Comparison of ENCODE assay signal across 1 cellular context in the genomic region with DNA sequence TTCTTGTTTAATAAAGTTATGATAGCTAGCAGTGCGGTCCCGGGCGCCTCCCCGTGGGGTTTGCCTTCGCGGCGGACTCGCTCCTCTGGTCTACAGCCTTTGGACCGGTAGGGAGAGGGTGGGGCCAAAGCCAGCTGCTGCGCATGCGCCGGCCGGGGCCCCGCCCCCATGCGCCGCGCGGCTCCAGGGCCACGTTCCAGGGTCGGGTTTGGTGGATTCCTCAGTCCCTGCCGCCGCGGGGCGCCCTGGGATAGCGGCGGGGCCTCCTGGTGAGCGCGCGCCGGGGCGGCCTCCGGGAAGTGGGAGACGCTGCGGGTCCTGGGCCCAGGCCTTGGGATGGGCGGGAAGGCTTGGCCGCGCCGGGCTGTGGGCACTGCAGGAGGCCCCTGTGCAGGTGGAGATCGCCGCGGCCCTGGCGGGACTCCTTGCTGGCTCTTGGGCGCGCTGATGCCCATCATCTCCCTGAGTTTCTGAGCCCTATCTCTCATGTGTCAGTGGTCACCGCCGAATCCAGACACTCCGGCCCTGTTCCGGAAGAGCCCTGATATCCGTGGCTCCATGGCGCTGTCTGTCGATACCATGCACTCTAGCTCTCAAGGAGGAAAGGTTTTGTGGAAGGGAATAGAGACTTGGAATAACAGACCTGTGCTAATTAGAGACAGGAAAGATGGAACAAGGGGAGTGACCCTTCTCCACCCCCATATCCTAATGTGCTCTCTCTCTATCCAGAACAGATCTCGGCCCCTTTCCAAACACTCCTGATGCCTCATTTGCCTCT.
TF ChIP-seq lines count a peak whose summit lies in the region.

TSS of gene VARS2 (plus strand) at position 163 of the 778 bp plus-strand sequence. CDS start at position 762, 599 bp downstream.

TF ChIP-seq in HepG2, 621 proteins besides CTCF, POLR2A, EP300 and RAD21 (continued from another document and continues in another):
- TF ChIP-seq ZKSCAN8 (CRISPR knock-in tag; IDR thresholded peaks at IDR 0.05; ENCODE audit: borderline replicate concordance) (0 out of 2 replicates have a peak, but pooled peaks have one; percentile 16), SALL1 (CRISPR knock-in tag; IDR thresholded peaks at IDR 0.05) (peak; percentile 92), E2F2 (CRISPR knock-in tag; IDR thresholded peaks at IDR 0.05; ENCODE audit: borderline replicate concordance) (peak; percentile 93; the same call in 1 of the 2 replicates), HNRNPK (IDR thresholded peaks at IDR 0.05; ENCODE audit: low read depth, low read length, poor library complexity, severe bottlenecking) (peak; percentile 79), PRMT3 (CRISPR knock-in tag; IDR thresholded peaks at IDR 0.05; ENCODE audit: borderline replicate concordance, low read depth) (no peak), MNT (IDR thresholded peaks at IDR 0.05) (peak; percentile 78), NCOA1 (CRISPR knock-in tag; IDR thresholded peaks at IDR 0.05) (peak; percentile 98), BATF2 (CRISPR knock-in tag; IDR thresholded peaks at IDR 0.05) (peak; percentile 96), ZNF720 (CRISPR knock-in tag; IDR thresholded peaks at IDR 0.05) (peak; percentile 76; the same call in 1 of the 2 replicates), STAT6 (CRISPR knock-in tag; IDR thresholded peaks at IDR 0.05; ENCODE audit: borderline replicate concordance) (no peak; the same call in 1 of the 2 replicates), ZNF788 (CRISPR knock-in tag; IDR thresholded peaks at IDR 0.05; ENCODE audit: borderline replicate concordance) (peak; percentile 85; the same call in 1 of the 2 replicates), ZNF256 (CRISPR knock-in tag; conservative IDR thresholded peaks at IDR 0.05) (peak; percentile 71; the same call in 1 of the 2 replicates), KLF11 (CRISPR knock-in tag; IDR thresholded peaks at IDR 0.05) (no peak), BCL6 (CRISPR knock-in tag; IDR thresholded peaks at IDR 0.05) (peak; percentile 57), KLF6 (CRISPR knock-in tag; IDR thresholded peaks at IDR 0.05) (peak; percentile 96), ZBTB20 (CRISPR knock-in tag; IDR thresholded peaks at IDR 0.05; ENCODE audit: borderline replicate concordance, low read depth) (peak; percentile 76), ZFP36 (IDR thresholded peaks at IDR 0.05; ENCODE audit: borderline replicate concordance, low read depth, low read length, partially characterized antibody) (no peak), KAT2B (IDR thresholded peaks at IDR 0.05; ENCODE audit: borderline replicate concordance, low read depth, low read length) (no peak), FOXP1 (IDR thresholded peaks at IDR 0.05) (no peak), FOXP1 (CRISPR knock-in tag; IDR thresholded peaks at IDR 0.05) (peak; percentile 16; the same call in 1 of the 2 replicates), DBP (CRISPR knock-in tag; IDR thresholded peaks at IDR 0.05; ENCODE audit: not compliant biosample characterization) (peak; percentile 88), ZNF30 (CRISPR knock-in tag; IDR thresholded peaks at IDR 0.05) (peak; percentile 89), HNF4G (IDR thresholded peaks at IDR 0.05; ENCODE audit: borderline replicate concordance, low read depth, low read length) (peak; percentile 74; the same call in 1 of the 2 replicates), HNF4G (CRISPR knock-in tag; IDR thresholded peaks at IDR 0.05; ENCODE audit: borderline replicate concordance, low read depth) (peak; percentile 82; the same call in 1 of the 2 replicates), SMYD3 (CRISPR knock-in tag; IDR thresholded peaks at IDR 0.05) (peak; percentile 72; the same call in 1 of the 2 replicates), JUN (CRISPR knock-in tag; IDR thresholded peaks at IDR 0.05) (peak; percentile 79), ZFP90 (CRISPR knock-in tag; IDR thresholded peaks at IDR 0.05; ENCODE audit: borderline replicate concordance) (peak; percentile 92; the same call in 1 of the 2 replicates), LBX2 (CRISPR knock-in tag; IDR thresholded peaks at IDR 0.05; ENCODE audit: borderline replicate concordance) (peak; percentile 36; the same call in 1 of the 2 replicates), TOPORS (CRISPR knock-in tag; IDR thresholded peaks at IDR 0.05) (peak; percentile 98), NR2F2 (IDR thresholded peaks at IDR 0.05; ENCODE audit: borderline replicate concordance, low read depth) (0 out of 2 replicates have a peak, but pooled peaks have one; percentile 11), REPIN1 (CRISPR knock-in tag; IDR thresholded peaks at IDR 0.05; ENCODE audit: borderline replicate concordance, low read depth) (peak; percentile 94), ZNF552 (CRISPR knock-in tag; IDR thresholded peaks at IDR 0.05; ENCODE audit: borderline replicate concordance) (peak; percentile 53; the same call in 1 of the 2 replicates), ZNF34 (CRISPR knock-in tag; IDR thresholded peaks at IDR 0.05; ENCODE audit: borderline replicate concordance) (peak; percentile 93; the same call in 1 of the 2 replicates), RBM22 (optimal IDR thresholded peaks at IDR 0.05; ENCODE audit: low read length) (peak; percentile 75), SP2 (CRISPR knock-in tag; IDR thresholded peaks at IDR 0.05) (no peak)
- TF ChIP-seq, protein P1, sequence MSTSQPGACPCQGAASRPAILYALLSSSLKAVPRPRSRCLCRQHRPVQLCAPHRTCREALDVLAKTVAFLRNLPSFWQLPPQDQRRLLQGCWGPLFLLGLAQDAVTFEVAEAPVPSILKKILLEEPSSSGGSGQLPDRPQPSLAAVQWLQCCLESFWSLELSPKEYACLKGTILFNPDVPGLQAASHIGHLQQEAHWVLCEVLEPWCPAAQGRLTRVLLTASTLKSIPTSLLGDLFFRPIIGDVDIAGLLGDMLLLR (CRISPR knock-in tag; IDR thresholded peaks at IDR 0.05): peak; percentile 96
- TF ChIP-seq, protein P2, sequence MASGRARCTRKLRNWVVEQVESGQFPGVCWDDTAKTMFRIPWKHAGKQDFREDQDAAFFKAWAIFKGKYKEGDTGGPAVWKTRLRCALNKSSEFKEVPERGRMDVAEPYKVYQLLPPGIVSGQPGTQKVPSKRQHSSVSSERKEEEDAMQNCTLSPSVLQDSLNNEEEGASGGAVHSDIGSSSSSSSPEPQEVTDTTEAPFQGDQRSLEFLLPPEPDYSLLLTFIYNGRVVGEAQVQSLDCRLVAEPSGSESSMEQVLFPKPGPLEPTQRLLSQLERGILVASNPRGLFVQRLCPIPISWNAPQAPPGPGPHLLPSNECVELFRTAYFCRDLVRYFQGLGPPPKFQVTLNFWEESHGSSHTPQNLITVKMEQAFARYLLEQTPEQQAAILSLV (CRISPR knock-in tag; IDR thresholded peaks at IDR 0.05; ENCODE audit: borderline replicate concordance): peak; percentile 94
- TF ChIP-seq, protein P3, sequence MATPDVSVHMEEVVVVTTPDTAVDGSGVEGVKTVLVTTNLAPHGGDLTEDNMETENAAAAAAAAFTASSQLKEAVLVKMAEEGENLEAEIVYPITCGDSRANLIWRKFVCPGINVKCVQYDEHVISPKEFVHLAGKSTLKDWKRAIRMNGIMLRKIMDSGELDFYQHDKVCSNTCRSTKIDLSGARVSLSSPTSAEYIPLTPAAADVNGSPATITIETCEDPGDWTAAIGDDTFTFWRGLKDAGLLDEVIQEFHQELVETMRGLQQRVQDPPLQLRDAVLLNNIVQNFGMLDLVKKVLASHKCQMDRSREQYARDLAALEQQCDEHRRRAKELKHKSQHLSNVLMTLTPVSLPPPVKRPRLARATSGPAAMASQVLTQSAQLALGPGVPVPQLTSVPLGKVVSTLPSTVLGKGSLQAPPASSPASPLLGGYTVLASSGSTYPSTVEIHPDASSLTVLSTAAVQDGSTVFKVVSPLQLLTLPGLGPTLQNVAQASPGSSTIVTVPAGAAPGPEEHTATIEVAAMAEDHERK (CRISPR knock-in tag; IDR thresholded peaks at IDR 0.05; ENCODE audit: low read depth): peak; percentile 62; the same call in 1 of the 2 replicates
- TF ChIP-seq, protein P4, sequence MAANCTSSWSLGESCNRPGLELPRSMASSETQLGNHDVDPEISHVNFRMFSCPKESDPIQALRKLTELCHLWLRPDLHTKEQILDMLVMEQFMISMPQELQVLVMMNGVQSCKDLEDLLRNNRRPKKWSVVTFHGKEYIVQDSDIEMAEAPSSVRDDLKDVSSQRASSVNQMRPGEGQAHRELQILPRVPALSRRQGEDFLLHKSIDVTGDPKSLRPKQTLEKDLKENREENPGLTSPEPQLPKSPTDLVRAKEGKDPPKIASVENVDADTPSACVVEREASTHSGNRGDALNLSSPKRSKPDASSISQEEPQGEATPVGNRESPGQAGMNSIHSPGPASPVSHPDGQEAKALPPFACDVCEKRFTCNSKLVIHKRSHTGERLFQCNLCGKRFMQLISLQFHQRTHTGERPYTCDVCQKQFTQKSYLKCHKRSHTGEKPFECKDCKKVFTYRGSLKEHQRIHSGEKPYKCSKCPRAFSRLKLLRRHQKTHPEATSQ (CRISPR knock-in tag; IDR thresholded peaks at IDR 0.05; ENCODE audit: borderline replicate concordance): peak; percentile 77; the same call in 1 of the 2 replicates
- TF ChIP-seq, protein P5, sequence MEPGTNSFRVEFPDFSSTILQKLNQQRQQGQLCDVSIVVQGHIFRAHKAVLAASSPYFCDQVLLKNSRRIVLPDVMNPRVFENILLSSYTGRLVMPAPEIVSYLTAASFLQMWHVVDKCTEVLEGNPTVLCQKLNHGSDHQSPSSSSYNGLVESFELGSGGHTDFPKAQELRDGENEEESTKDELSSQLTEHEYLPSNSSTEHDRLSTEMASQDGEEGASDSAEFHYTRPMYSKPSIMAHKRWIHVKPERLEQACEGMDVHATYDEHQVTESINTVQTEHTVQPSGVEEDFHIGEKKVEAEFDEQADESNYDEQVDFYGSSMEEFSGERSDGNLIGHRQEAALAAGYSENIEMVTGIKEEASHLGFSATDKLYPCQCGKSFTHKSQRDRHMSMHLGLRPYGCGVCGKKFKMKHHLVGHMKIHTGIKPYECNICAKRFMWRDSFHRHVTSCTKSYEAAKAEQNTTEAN (CRISPR knock-in tag; conservative IDR thresholded peaks at IDR 0.05): peak; percentile 85
- TF ChIP-seq, protein P6, sequence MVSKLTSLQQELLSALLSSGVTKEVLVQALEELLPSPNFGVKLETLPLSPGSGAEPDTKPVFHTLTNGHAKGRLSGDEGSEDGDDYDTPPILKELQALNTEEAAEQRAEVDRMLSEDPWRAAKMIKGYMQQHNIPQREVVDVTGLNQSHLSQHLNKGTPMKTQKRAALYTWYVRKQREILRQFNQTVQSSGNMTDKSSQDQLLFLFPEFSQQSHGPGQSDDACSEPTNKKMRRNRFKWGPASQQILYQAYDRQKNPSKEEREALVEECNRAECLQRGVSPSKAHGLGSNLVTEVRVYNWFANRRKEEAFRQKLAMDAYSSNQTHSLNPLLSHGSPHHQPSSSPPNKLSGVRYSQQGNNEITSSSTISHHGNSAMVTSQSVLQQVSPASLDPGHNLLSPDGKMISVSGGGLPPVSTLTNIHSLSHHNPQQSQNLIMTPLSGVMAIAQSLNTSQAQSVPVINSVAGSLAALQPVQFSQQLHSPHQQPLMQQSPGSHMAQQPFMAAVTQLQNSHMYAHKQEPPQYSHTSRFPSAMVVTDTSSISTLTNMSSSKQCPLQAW (CRISPR knock-in tag; IDR thresholded peaks at IDR 0.05): no peak; the same call in 1 of the 2 replicates
